23 cellular contexts compared by ENCODE assay signal in the genomic region with DNA sequence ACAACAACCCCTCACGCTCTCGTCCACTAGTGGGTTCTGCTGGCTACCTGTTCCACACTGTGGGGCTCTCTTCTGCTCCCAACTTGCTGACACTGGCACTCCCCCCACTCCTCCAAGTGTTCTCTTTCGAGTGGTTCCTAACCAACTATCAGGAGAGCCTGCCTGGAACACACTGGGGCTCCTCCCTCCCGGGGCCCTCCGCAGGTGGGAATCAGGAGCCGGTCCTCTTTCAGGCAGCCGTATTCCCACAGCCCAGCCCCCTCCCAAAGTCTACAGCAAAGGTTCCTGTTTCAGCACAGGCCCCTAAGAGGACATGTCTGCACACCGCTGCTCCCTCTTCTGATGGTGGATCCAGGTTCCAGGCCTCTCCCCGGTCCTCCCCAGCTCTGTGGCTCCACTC.
A peak's percentile ranks its signal among the peaks of the same experiment; 100 is the strongest.
DNase-seq lines count a peak whose midpoint lies in the region; ATAC-seq and TF ChIP-seq lines count a peak whose summit lies in the region.
"Had no signal": no experiment of that assay in that cellular context is flagged by ENCODE, and none has a peak within 500 bp of the region (broad histone marks: within the 10 kb centered on the region; RNA-seq: fewer than 3 reads in every experiment).

No MANE protein-coding gene starts in this region.

- TF ChIP-seq CTCF in mesothelial cell of epicardium (IDR thresholded peaks at IDR 0.05; ENCODE audit: unreplicated experiment), result no peak
- TF ChIP-seq CTCF in upper lobe of left lung (IDR thresholded peaks at IDR 0.05), result no peak
- no peak for TF ChIP-seq CTCF in natural killer cell (IDR thresholded peaks at IDR 0.05)

- no peaks in the 10 kb centered on the region for H3K4me1 ChIP-seq in upper lobe of left lung
- H3K4me1 ChIP-seq: A549, BE2C, HAP-1 had no signal

- CTCF ChIA-PET in activated CD8-positive, alpha-beta memory T cell treated with anti-CD3 and anti-CD28 coated beads, Interleukin-2, amount 10 ng/mL, durations not matched to agents 7 days and 5 days (lab: Charles Lee), result no interaction called here

- 82 to 90% methylated on average over 9 of the region's 9 CpGs for WGBS in upper lobe of left lung, 2 donors

- no peaks in the 10 kb centered on the region for H3K9me3 ChIP-seq in upper lobe of left lung
- H3K9me3 ChIP-seq: A549; BE2C; BLaER1 treated with 17β-estradiol and CSF1 and Interleukin-3, amounts not matched to agents 10 nM and 100 nM; HAP-1 had no signal

- TF ChIP-seq POLR2A in upper lobe of left lung (IDR thresholded peaks at IDR 0.05), result no peak

- no peak overlapping the region for H3K4me3 ChIP-seq in upper lobe of left lung
- H3K4me3 ChIP-seq: A549; BLaER1 treated with 17β-estradiol and CSF1 and Interleukin-3, amounts not matched to agents 10 nM and 100 nM; GM12878; GM23248; HAP-1 had no signal

- no peaks in the 10 kb centered on the region for H3K36me3 Mint-ChIP-seq in activated CD8-positive, alpha-beta memory T cell treated with anti-CD3 and anti-CD28 coated beads, Interleukin-2, amount 10 ng/mL, durations not matched to agents 7 days and 5 days
- H3K36me3 Mint-ChIP-seq in mesothelial cell of epicardium (no peaks in the 10 kb centered on the region), natural killer cell (no peaks in the 10 kb centered on the region)
- H3K36me3 Mint-ChIP-seq: CD14-positive monocyte; CD8-positive, alpha-beta memory T cell had no signal

- H3K27ac Mint-ChIP-seq in activated CD8-positive, alpha-beta memory T cell treated with anti-CD3 and anti-CD28 coated beads, Interleukin-2, amount 10 ng/mL, durations not matched to agents 7 days and 5 days, result no peak overlapping the region
- H3K27ac Mint-ChIP-seq in mesothelial cell of epicardium (peak overlapping the region; percentile 6), natural killer cell (no peak overlapping the region)
- H3K27ac Mint-ChIP-seq: CD4-positive, alpha-beta T cell; CD8-positive, alpha-beta memory T cell; HFFc6 had no signal

- DNase-seq in activated CD8-positive, alpha-beta memory T cell treated with anti-CD3 and anti-CD28 coated beads, Interleukin-2, amount 50 U/mL, for 48 hours, result peak; percentile 20
- no peak for DNase-seq in activated CD8-positive, alpha-beta memory T cell treated with anti-CD3 and anti-CD28 coated beads, Interleukin-2, amount 10 ng/mL, durations not matched to agents 7 days and 5 days
- DNase-seq in mesothelial cell of epicardium (ENCODE audit: low spot score in 2 of 2, unreplicated experiment in 2 of 2), result no peak
- DNase-seq in upper lobe of left lung, result peak; percentile 23 to 30
- no peak for DNase-seq in amniotic stem cell (lab: John Stamatoyannopoulos, UW)
- no peak for DNase-seq in natural killer cell
- DNase-seq: ACHN; AML-193; BE2C; CD4-positive, alpha-beta T cell; CD8-positive, alpha-beta memory T cell; DMS 273 treated with DMSO at 0.1 percent for 48 hours; DMS79; EL; GDM1; GM23248; HFFc6 had no signal

- TF ChIP-seq EP300 in upper lobe of left lung (IDR thresholded peaks at IDR 0.05), result no peak

- H3K27me3 Mint-ChIP-seq in activated CD8-positive, alpha-beta memory T cell treated with anti-CD3 and anti-CD28 coated beads, Interleukin-2, amount 10 ng/mL, durations not matched to agents 7 days and 5 days, result no peaks in the 10 kb centered on the region
- H3K27me3 Mint-ChIP-seq in mesothelial cell of epicardium (ENCODE audit: low read depth), result no peaks in the 10 kb centered on the region
- peaks cover 0 to under 1% of the 10 kb centered on the region in 2 donors for H3K27me3 Mint-ChIP-seq in natural killer cell (ENCODE audit: low read depth in 2 of 2)

- H3K27ac ChIP-seq in upper lobe of left lung, result no peak overlapping the region
- H3K27ac ChIP-seq: 22Rv1; A549; BLaER1 treated with 17β-estradiol and CSF1 and Interleukin-3, amounts not matched to agents 10 nM and 100 nM; GM23248 had no signal

- no peaks in the 10 kb centered on the region for H3K27me3 ChIP-seq in upper lobe of left lung
- H3K27me3 ChIP-seq: BE2C; BLaER1 treated with 17β-estradiol and CSF1 and Interleukin-3, amounts not matched to agents 10 nM and 100 nM had no signal

- intact Hi-C loops in natural killer cell (cut with micrococcal nuclease), result no loop called here

- H3K4me1 Mint-ChIP-seq in activated CD8-positive, alpha-beta memory T cell treated with anti-CD3 and anti-CD28 coated beads, Interleukin-2, amount 10 ng/mL, durations not matched to agents 7 days and 5 days, result no peaks in the 10 kb centered on the region
- H3K4me1 Mint-ChIP-seq in mesothelial cell of epicardium (peaks cover 8% of the 10 kb centered on the region), natural killer cell (no peaks in the 10 kb centered on the region)
- H3K4me1 Mint-ChIP-seq: CD14-positive monocyte; CD8-positive, alpha-beta memory T cell had no signal

- H3K36me3 ChIP-seq in upper lobe of left lung, result no peaks in the 10 kb centered on the region
- H3K36me3 ChIP-seq: BE2C; BLaER1 treated with 17β-estradiol and CSF1 and Interleukin-3, amounts not matched to agents 10 nM and 100 nM; HAP-1 had no signal

- no peak overlapping the region for H3K4me3 Mint-ChIP-seq in activated CD8-positive, alpha-beta memory T cell treated with anti-CD3 and anti-CD28 coated beads, Interleukin-2, amount 10 ng/mL, durations not matched to agents 7 days and 5 days
- H3K4me3 Mint-ChIP-seq in mesothelial cell of epicardium, result no peak overlapping the region
- H3K4me3 Mint-ChIP-seq in natural killer cell, result no peak overlapping the region
- H3K4me3 Mint-ChIP-seq: CD14-positive monocyte; CD4-positive, alpha-beta T cell; CD8-positive, alpha-beta memory T cell; HFFc6 had no signal

- H3K9me3 Mint-ChIP-seq in activated CD8-positive, alpha-beta memory T cell treated with anti-CD3 and anti-CD28 coated beads, Interleukin-2, amount 10 ng/mL, durations not matched to agents 7 days and 5 days (ENCODE audit: low read depth), result no peaks in the 10 kb centered on the region
- H3K9me3 Mint-ChIP-seq in mesothelial cell of epicardium, result no peaks in the 10 kb centered on the region
- no peaks in the 10 kb centered on the region for H3K9me3 Mint-ChIP-seq in natural killer cell
- H3K9me3 Mint-ChIP-seq: CD4-positive, alpha-beta T cell; CD8-positive, alpha-beta memory T cell; HFFc6 had no signal

- ATAC-seq in activated CD8-positive, alpha-beta memory T cell treated with anti-CD3 and anti-CD28 coated beads, Interleukin-2, amount 10 ng/mL, durations not matched to agents 7 days and 5 days, result no peak
- ATAC-seq in upper lobe of left lung (ENCODE audit: low FRiP score in 2 of 2) (no peak), natural killer cell (no peak)
- ATAC-seq: A549, GM12878 had no signal

Comparison
In these comparisons a context has a peak if more than half of its experiments do, and no peak if none do; other contexts are left out.
1. DNase-seq: peak in activated CD8-positive, alpha-beta memory T cell treated with anti-CD3 and anti-CD28 coated beads, Interleukin-2, amount 50 U/mL, for 48 hours (single experiment) and upper lobe of left lung (2 of 2); none in activated CD8-positive, alpha-beta memory T cell treated with anti-CD3 and anti-CD28 coated beads, Interleukin-2, amount 10 ng/mL, durations not matched to agents 7 days and 5 days (single experiment), mesothelial cell of epicardium (0 of 2), amniotic stem cell (single experiment) and natural killer cell (single experiment).